14 cellular contexts compared by ENCODE assay signal in the genomic region with DNA sequence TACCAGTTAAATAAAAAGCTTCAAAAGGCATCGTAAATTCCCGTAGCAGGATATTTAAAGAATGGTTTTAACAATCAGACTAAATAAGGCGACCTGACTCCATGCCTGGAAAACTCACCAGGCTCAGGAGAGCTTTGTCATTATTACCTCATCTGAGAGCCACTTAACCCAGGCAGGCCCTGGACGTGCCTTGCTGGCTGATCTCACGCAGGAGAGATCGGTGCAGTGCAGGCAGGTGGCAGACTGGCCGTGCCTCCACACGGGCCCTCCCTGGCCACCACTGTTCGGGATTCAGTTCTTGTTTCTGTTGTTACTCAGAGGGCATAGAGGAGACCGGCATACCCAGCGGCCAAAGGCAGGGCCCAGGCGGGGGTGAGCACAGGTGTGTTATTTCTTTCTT. TPM values are rescaled to one million over a fixed set of nuclear protein-coding genes. Genes with fewer than 3 reads are reported as not detected.
DNase-seq lines count a peak whose midpoint lies in the region; ATAC-seq and TF ChIP-seq lines count a peak whose summit lies in the region.
"Had no signal": no experiment of that assay in that cellular context is flagged by ENCODE, and none has a peak within 500 bp of the region (broad histone marks: within the 10 kb centered on the region; RNA-seq: fewer than 3 reads in every experiment).

No MANE protein-coding gene starts in this region.

- H3K79me2 ChIP-seq in PC-9 (ENCODE audit: low read depth) = no peaks in the 10 kb centered on the region

- 10 to 37% methylated on average over 11 to 12 of the region's 12 CpGs for WGBS in thyroid gland, 2 donors

- H3K9me3 ChIP-seq in WERI-Rb-1 (ENCODE audit: severe bottlenecking) (no peaks in the 10 kb centered on the region), thyroid gland (no peaks in the 10 kb centered on the region), PC-9 (ENCODE audit: insufficient read depth, low read depth) (no peaks in the 10 kb centered on the region)
- H3K9me3 ChIP-seq: BLaER1 treated with 17β-estradiol and CSF1 and Interleukin-3, amounts not matched to agents 10 nM and 100 nM had no signal

- H3K4me3 ChIP-seq in WERI-Rb-1 (ENCODE audit: low read depth, low read length) (no peak overlapping the region), thyroid gland (replicated peaks in 1 of 3) (no peak overlapping the region), PC-9 (no peak overlapping the region)
- H3K4me3 ChIP-seq: BLaER1 treated with 17β-estradiol and CSF1 and Interleukin-3, amounts not matched to agents 10 nM and 100 nM had no signal

- no peak overlapping the region for H2AFZ ChIP-seq in PC-9

- no peaks in the 10 kb centered on the region for H3K27me3 ChIP-seq in WERI-Rb-1 (ENCODE audit: insufficient read depth, low read depth, severe bottlenecking)
- H3K27me3 ChIP-seq in thyroid gland = no peaks in the 10 kb centered on the region
- H3K27me3 ChIP-seq in PC-9 (ENCODE audit: insufficient read depth, low read depth) = peaks cover 60% of the 10 kb centered on the region
- H3K27me3 ChIP-seq: BLaER1 treated with 17β-estradiol and CSF1 and Interleukin-3, amounts not matched to agents 10 nM and 100 nM; foreskin keratinocyte had no signal

- DNase-seq in NCI-H1105 (lab: John Stamatoyannopoulos, UW) = peak; percentile 19
- peak; percentile 69 for DNase-seq in WERI-Rb-1
- DNase-seq in left ventricle myocardium superior = peak; percentile 85
- peak; percentile 88 to 89 for DNase-seq in thyroid gland
- DNase-seq in PC-9 = no peak
- no peak for DNase-seq in sciatic nerve (ENCODE audit: low spot score)
- DNase-seq: foreskin keratinocyte, NCI-H1930, SW 1271 had no signal

- H3K4me1 ChIP-seq in thyroid gland (peaks cover 6 to 13% of the 10 kb centered on the region in 2 donors), PC-9 (replicated peaks; ENCODE audit: insufficient read depth) (no peaks in the 10 kb centered on the region)
- H3K4me1 ChIP-seq: BLaER1 treated with 17β-estradiol and CSF1 and Interleukin-3, amounts not matched to agents 10 nM and 100 nM; foreskin keratinocyte had no signal

- TF ChIP-seq CTCF in WERI-Rb-1 (IDR thresholded peaks at IDR 0.05; ENCODE audit: low read depth, low read length) (0 out of 2 replicates have a peak, but pooled peaks have one; percentile 9), thyroid gland (IDR thresholded peaks at IDR 0.05) (peak in 4 of 6 experiments; percentile 15 to 39 (median 30)), PC-9 (conservative IDR thresholded peaks at IDR 0.05) (no peak)

- no peaks in the 10 kb centered on the region for H4K20me1 ChIP-seq in PC-9 (ENCODE audit: insufficient read depth)
- H4K20me1 ChIP-seq: BLaER1 treated with 17β-estradiol and CSF1 and Interleukin-3, amounts not matched to agents 10 nM and 100 nM had no signal

- H3F3A ChIP-seq in PC-9 (ENCODE audit: insufficient read depth, low read depth) = no peaks in the 10 kb centered on the region

- ATAC-seq in left ventricle myocardium superior (peak; percentile 88), GM19467 (IDR thresholded peaks at IDR 0.05; ENCODE audit: unreplicated experiment) (no peak), sciatic nerve (no peak)
- ATAC-seq: foreskin keratinocyte had no signal

- POLR2A ChIA-PET in PC-9 (lab: Charles Lee; ENCODE audit: unreplicated experiment) = no interaction called here

- H3K27ac ChIP-seq in WERI-Rb-1 (peak overlapping the region; percentile 37), thyroid gland (peak overlapping the region; percentile 74 to 90 (median 82)), PC-9 (no peak overlapping the region)
- H3K27ac ChIP-seq: BLaER1 treated with 17β-estradiol and CSF1 and Interleukin-3, amounts not matched to agents 10 nM and 100 nM; foreskin keratinocyte had no signal

- CTCF ChIA-PET in PC-9 (lab: Charles Lee) = no interaction called here

- H3K4me2 ChIP-seq in PC-9 = no peak overlapping the region
- H3K4me2 ChIP-seq: BLaER1 treated with 17β-estradiol and CSF1 and Interleukin-3, amounts not matched to agents 10 nM and 100 nM had no signal

- TF ChIP-seq POLR2A in thyroid gland (IDR thresholded peaks at IDR 0.05) = peak in 1 of 2 donors; percentile 56

- no peaks in the 10 kb centered on the region for H3K36me3 ChIP-seq in WERI-Rb-1
- no peaks in the 10 kb centered on the region for H3K36me3 ChIP-seq in thyroid gland
- no peaks in the 10 kb centered on the region for H3K36me3 ChIP-seq in PC-9 (ENCODE audit: low read depth)
- H3K36me3 ChIP-seq: BLaER1 treated with 17β-estradiol and CSF1 and Interleukin-3, amounts not matched to agents 10 nM and 100 nM had no signal

- BruUV-seq in PC-9 (replicated peaks; lab: Mats Ljungman, UMichigan) = no TSS peak

- intact Hi-C loops in left ventricle myocardium superior (cut with micrococcal nuclease) = no loop called here
- intact Hi-C loops in thyroid gland (cut with DNase I) = no loop called here
- intact Hi-C loops in PC-9 (cut with micrococcal nuclease; ENCODE audit: unreplicated experiment) = no loop called here
- intact Hi-C loops in sciatic nerve (cut with DNase I) = no loop called here

- no peaks in the 10 kb centered on the region for H3K9me2 ChIP-seq in PC-9 (ENCODE audit: insufficient read depth)

RNA-seq across cellular contexts. Expression of a gene that starts 6.4 kb away (rescaled TPM):
- total RNA-seq in left ventricle myocardium superior = not detected
- total RNA-seq in thyroid gland = not detected
- not detected in 2 replicates for total RNA-seq in PC-9 (2021)
- not detected for total RNA-seq in sciatic nerve
- total RNA-seq: Daoy, foreskin keratinocyte, LHCN-M2, temporal lobe had no signal

RNA-seq across cellular contexts. Expression of a gene that starts 44.1 kb away (rescaled TPM):
- total RNA-seq in left ventricle myocardium superior (828 TPM), thyroid gland (10 to 100 TPM in 3 of 4 donors, 1 to 10 TPM in 1; 6.6 to 31.8 (median 28.2) TPM), PC-9 (2021) (not detected in 2 replicates), sciatic nerve (0.49 TPM)
- total RNA-seq: foreskin keratinocyte had no signal

Comparison
In these comparisons a context has a peak if more than half of its experiments do, and no peak if none do; other contexts are left out.
1. DNase-seq: peak in NCI-H1105 (single experiment), WERI-Rb-1 (single experiment), left ventricle myocardium superior (single experiment) and thyroid gland (2 of 2); none in PC-9 (0 of 2) and sciatic nerve (single experiment).
2. RNA of a gene that starts 44.1 kb away (total RNA-seq): 828 TPM in left ventricle myocardium superior (single experiment); 6.6 to 31.8 TPM in thyroid gland, 0.49 TPM in sciatic nerve (single experiment) and not detected in PC-9; every median in the first group is over 10 times any median in the second.